Comparison of ENCODE assay signal across 1 cellular context in genomic region chr2:5401258-5401657, GRCh38.
TF ChIP-seq lines count a peak whose summit lies in the region.

No MANE protein-coding gene starts in this region.

TF ChIP-seq in H1, 55 proteins besides CTCF, POLR2A, EP300 and RAD21:
- TF ChIP-seq NANOG (IDR thresholded peaks at IDR 0.05; ENCODE audit: insufficient read depth, low read depth, low read length, poor library complexity, severe bottlenecking) (no peak), TCF12 (IDR thresholded peaks at IDR 0.05; ENCODE audit: low read depth, low read length) (no peak), KDM4A (IDR thresholded peaks at IDR 0.05; ENCODE audit: low read depth, low read length, severe bottlenecking) (no peak), POU5F1 (IDR thresholded peaks at IDR 0.05; ENCODE audit: low read depth, low read length) (no peak), TBP (IDR thresholded peaks at IDR 0.05; ENCODE audit: low read depth, low read length) (no peak), TAF1 (IDR thresholded peaks at IDR 0.05; ENCODE audit: low read depth, low read length) (no peak)
